ENCODE assay signal across 17 cellular contexts in the genomic region with DNA sequence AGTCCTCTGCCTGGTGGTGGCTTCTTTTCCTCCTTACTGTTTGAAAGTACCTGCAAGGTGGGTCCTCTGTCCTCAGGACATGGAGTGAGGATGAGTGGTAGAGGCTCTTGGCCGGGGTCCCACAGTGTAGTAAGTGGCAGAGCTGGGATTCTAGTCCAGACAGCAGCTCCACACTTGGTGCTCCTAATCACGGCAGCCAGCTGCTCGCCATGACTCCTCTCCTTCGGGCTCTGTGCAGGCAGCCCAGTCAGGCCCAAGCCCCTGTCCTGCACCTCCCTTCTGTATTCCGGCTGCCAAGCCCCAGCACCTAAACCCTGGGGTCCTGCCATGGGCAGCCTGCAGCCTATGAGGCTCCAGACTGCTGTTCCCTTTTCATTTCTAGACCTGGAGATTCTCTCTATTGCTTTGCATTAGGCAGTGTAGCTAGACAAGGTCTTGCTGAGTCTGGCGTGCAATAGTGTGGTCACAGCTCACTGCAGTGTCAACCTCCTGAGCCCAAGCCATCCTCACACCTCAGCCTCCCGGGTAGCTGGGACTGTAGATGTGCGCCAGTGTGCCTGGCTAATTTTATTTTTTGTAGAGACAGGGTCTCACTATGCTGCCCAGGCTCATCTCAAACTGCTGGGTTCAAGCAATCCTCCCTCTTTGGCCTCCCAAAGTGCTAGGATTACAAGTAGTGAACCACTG.
"Had no signal": no experiment of that assay in that cellular context is flagged by ENCODE, and none has a peak within 500 bp of the region (broad histone marks: within the 10 kb centered on the region; RNA-seq: fewer than 3 reads in every experiment).

No MANE protein-coding gene starts in this region.

- H3K27ac Mint-ChIP-seq: activated CD8-positive, alpha-beta memory T cell treated with anti-CD3 and anti-CD28 coated beads, Interleukin-2, amount 10 ng/mL, durations not matched to agents 7 days and 5 days; activated naive CD4-positive, alpha-beta T cell treated with anti-CD3 and anti-CD28 coated beads for 36 hours; natural killer cell; stimulated activated naive CD8-positive, alpha-beta T cell treated with anti-CD3 and anti-CD28 coated beads, Interleukin-15, amount 100 ng/mL, for 72 hours had no signal

- H3K9me3 ChIP-seq: gastroesophageal sphincter, heart right ventricle, right atrium auricular region, suprapubic skin, transverse colon, vagina had no signal

- H3K4me3 ChIP-seq: gastroesophageal sphincter, heart right ventricle, right atrium auricular region, suprapubic skin, transverse colon, vagina had no signal

- DNase-seq: activated CD4-positive, alpha-beta memory T cell treated with anti-CD3 and anti-CD28 coated beads, Interleukin-2, amount 10 ng/mL, durations not matched to agents 7 days and 5 days; activated CD4-positive, alpha-beta T cell treated with anti-CD3 and anti-CD28 coated beads for 1 hour; activated CD8-positive, alpha-beta memory T cell treated with anti-CD3 and anti-CD28 coated beads, Interleukin-2, amount 10 ng/mL, durations not matched to agents 7 days and 5 days; activated naive CD4-positive, alpha-beta T cell treated with anti-CD3 and anti-CD28 coated beads for 36 hours; cerebellar nuclear complex; effector CD4-positive, alpha-beta T cell; heart right ventricle; natural killer cell; occipital lobe; stimulated activated CD4-positive, alpha-beta T cell treated with anti-CD3 and anti-CD28 coated beads, Interleukin-2, amount 100 ng/mL, for 24 hours; stimulated activated naive CD8-positive, alpha-beta T cell treated with anti-CD3 and anti-CD28 coated beads, Interleukin-15, amount 100 ng/mL, for 72 hours; transverse colon had no signal

- H3K36me3 Mint-ChIP-seq: natural killer cell had no signal

- H3K4me1 ChIP-seq: suprapubic skin, vagina had no signal

- H3K27me3 ChIP-seq: gastroesophageal sphincter, heart right ventricle, right atrium auricular region, suprapubic skin, transverse colon, vagina had no signal

- H3K4me3 Mint-ChIP-seq: activated CD4-positive, alpha-beta memory T cell treated with anti-CD3 and anti-CD28 coated beads, Interleukin-2, amount 10 ng/mL, durations not matched to agents 7 days and 5 days; activated CD8-positive, alpha-beta memory T cell treated with anti-CD3 and anti-CD28 coated beads, Interleukin-2, amount 10 ng/mL, durations not matched to agents 7 days and 5 days; activated naive CD4-positive, alpha-beta T cell treated with anti-CD3 and anti-CD28 coated beads for 36 hours; natural killer cell; stimulated activated naive CD8-positive, alpha-beta T cell treated with anti-CD3 and anti-CD28 coated beads, Interleukin-15, amount 100 ng/mL, for 72 hours had no signal

- H3K27ac ChIP-seq: gastroesophageal sphincter, heart right ventricle, right atrium auricular region, suprapubic skin, transverse colon, vagina had no signal

- H3K9me3 Mint-ChIP-seq: activated CD4-positive, alpha-beta memory T cell treated with anti-CD3 and anti-CD28 coated beads, Interleukin-2, amount 10 ng/mL, durations not matched to agents 7 days and 5 days; activated naive CD4-positive, alpha-beta T cell treated with anti-CD3 and anti-CD28 coated beads for 36 hours; activated T-helper 2 cell treated with anti-CD3 and anti-CD28 coated beads, Interferon-gamma antibody, Interleukin-2, Interleukin-4, amounts not matched to agents 10 μg/mL and 5 μg/mL and 100 μg/mL, durations not matched to agents 14 hours and 24 hours and 36 hours; natural killer cell; stimulated activated naive CD8-positive, alpha-beta T cell treated with anti-CD3 and anti-CD28 coated beads, Interleukin-15, amount 100 ng/mL, for 72 hours had no signal

- H3K27me3 Mint-ChIP-seq: activated CD4-positive, alpha-beta memory T cell treated with anti-CD3 and anti-CD28 coated beads, Interleukin-2, amount 10 ng/mL, durations not matched to agents 7 days and 5 days; activated CD8-positive, alpha-beta memory T cell treated with anti-CD3 and anti-CD28 coated beads, Interleukin-2, amount 10 ng/mL, durations not matched to agents 7 days and 5 days; stimulated activated naive CD8-positive, alpha-beta T cell treated with anti-CD3 and anti-CD28 coated beads, Interleukin-15, amount 100 ng/mL, for 72 hours had no signal

- ATAC-seq: activated CD8-positive, alpha-beta memory T cell treated with anti-CD3 and anti-CD28 coated beads, Interleukin-2, amount 10 ng/mL, durations not matched to agents 7 days and 5 days; gastroesophageal sphincter; heart right ventricle; natural killer cell; stimulated activated naive CD8-positive, alpha-beta T cell treated with anti-CD3 and anti-CD28 coated beads, Interleukin-15, amount 100 ng/mL, for 72 hours had no signal
